Comparison of ENCODE assay signal across 1 cellular context in the genomic region with DNA sequence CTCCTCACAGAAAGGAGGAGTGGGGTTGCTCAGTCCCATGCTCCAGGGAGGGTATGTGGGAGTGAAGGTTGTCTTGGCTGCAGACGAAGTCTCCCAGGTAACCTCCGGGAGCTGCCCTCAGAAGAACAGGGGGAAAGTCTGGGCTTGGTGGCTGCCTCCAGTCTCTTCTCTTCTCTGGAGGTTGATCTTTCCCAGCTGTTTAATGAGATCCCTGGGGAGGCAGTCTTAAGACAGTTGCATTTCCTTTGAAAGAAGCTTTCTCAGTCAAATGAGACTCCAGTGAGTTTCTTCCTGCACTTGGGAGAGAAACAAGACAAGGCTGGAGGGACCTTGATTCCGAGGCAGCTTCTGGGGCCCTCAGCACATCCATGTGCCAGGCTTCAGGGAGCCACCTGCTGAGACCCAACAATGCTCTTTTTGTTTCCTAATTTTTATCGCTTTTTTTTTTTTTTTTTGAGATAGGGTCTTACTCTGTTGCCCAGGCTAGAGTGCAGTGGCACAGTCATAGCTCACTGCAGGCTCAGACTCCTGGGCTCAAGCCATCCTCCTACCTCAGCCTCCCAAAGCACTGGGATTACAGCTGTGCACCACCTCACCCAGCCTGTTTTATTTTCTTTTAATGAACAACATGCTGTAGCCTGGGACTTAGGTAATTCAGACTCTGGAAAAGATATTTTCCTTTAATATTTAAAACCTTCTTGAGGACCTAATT.
TF ChIP-seq lines count a peak whose summit lies in the region.

No MANE protein-coding gene starts in this region.

TF ChIP-seq in WTC11, 78 proteins besides CTCF, POLR2A, EP300 and RAD21 (continued from another document):
- TF ChIP-seq, protein P1, sequence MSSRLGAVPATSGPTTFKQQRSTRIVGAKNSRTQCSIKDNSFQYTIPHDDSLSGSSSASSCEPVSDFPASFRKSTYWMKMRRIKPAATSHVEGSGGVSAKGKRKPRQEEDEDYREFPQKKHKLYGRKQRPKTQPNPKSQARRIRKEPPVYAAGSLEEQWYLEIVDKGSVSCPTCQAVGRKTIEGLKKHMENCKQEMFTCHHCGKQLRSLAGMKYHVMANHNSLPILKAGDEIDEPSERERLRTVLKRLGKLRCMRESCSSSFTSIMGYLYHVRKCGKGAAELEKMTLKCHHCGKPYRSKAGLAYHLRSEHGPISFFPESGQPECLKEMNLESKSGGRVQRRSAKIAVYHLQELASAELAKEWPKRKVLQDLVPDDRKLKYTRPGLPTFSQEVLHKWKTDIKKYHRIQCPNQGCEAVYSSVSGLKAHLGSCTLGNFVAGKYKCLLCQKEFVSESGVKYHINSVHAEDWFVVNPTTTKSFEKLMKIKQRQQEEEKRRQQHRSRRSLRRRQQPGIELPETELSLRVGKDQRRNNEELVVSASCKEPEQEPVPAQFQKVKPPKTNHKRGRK (CRISPR knock-in tag; IDR thresholded peaks at IDR 0.05; ENCODE audit: borderline replicate concordance) = no peak
- TF ChIP-seq ZNF423 (CRISPR knock-in tag; IDR thresholded peaks at IDR 0.05) (peak; percentile 36; the same call in 1 of the 2 replicates), ARID4B (CRISPR knock-in tag; IDR thresholded peaks at IDR 0.05; ENCODE audit: borderline replicate concordance) (no peak), PRDM15 (CRISPR knock-in tag; IDR thresholded peaks at IDR 0.05) (peak; percentile 58), ZNF121 (CRISPR knock-in tag; IDR thresholded peaks at IDR 0.05) (peak; percentile 96), SMAD3 (CRISPR knock-in tag; IDR thresholded peaks at IDR 0.05; ENCODE audit: borderline replicate concordance) (no peak), ZNF138 (CRISPR knock-in tag; conservative IDR thresholded peaks at IDR 0.05) (no peak), ERG (CRISPR knock-in tag; IDR thresholded peaks at IDR 0.05) (no peak), NR3C1 (CRISPR knock-in tag; conservative IDR thresholded peaks at IDR 0.05; ENCODE audit: low read depth) (no peak), ETV6 (CRISPR knock-in tag; IDR thresholded peaks at IDR 0.05) (0 out of 2 replicates have a peak, but pooled peaks have one; percentile 50), FOXJ3 (CRISPR knock-in tag; IDR thresholded peaks at IDR 0.05; ENCODE audit: borderline replicate concordance) (no peak)
- TF ChIP-seq, protein P2, sequence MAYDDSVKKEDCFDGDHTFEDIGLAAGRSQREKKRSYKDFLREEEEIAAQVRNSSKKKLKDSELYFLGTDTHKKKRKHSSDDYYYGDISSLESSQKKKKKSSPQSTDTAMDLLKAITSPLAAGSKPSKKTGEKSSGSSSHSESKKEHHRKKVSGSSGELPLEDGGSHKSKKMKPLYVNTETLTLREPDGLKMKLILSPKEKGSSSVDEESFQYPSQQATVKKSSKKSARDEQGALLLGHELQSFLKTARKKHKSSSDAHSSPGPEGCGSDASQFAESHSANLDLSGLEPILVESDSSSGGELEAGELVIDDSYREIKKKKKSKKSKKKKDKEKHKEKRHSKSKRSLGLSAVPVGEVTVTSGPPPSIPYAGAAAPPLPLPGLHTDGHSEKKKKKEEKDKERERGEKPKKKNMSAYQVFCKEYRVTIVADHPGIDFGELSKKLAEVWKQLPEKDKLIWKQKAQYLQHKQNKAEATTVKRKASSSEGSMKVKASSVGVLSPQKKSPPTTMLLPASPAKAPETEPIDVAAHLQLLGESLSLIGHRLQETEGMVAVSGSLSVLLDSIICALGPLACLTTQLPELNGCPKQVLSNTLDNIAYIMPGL (CRISPR knock-in tag; IDR thresholded peaks at IDR 0.05) = no peak
- TF ChIP-seq, protein P3, sequence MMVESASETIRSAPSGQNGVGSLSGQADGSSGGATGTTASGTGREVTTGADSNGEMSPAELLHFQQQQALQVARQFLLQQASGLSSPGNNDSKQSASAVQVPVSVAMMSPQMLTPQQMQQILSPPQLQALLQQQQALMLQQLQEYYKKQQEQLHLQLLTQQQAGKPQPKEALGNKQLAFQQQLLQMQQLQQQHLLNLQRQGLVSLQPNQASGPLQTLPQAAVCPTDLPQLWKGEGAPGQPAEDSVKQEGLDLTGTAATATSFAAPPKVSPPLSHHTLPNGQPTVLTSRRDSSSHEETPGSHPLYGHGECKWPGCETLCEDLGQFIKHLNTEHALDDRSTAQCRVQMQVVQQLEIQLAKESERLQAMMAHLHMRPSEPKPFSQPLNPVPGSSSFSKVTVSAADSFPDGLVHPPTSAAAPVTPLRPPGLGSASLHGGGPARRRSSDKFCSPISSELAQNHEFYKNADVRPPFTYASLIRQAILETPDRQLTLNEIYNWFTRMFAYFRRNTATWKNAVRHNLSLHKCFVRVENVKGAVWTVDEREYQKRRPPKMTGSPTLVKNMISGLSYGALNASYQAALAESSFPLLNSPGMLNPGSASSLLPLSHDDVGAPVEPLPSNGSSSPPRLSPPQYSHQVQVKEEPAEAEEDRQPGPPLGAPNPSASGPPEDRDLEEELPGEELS (CRISPR knock-in tag; IDR thresholded peaks at IDR 0.05) = no peak; the same call in 1 of the 2 replicates
- TF ChIP-seq, protein P4, sequence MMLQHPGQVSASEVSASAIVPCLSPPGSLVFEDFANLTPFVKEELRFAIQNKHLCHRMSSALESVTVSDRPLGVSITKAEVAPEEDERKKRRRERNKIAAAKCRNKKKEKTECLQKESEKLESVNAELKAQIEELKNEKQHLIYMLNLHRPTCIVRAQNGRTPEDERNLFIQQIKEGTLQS (CRISPR knock-in tag; conservative IDR thresholded peaks at IDR 0.05) = no peak
TF ChIP-seq in WTC11: peak in this region for 4.
